Comparison of ENCODE assay signal across 8 cellular contexts in genomic region chr1:156492591-156493080, GRCh38. TPM values are rescaled to one million over a fixed set of nuclear protein-coding genes. Genes with fewer than 3 reads are reported as not detected.
DNase-seq lines count a peak whose midpoint lies in the region; TF ChIP-seq lines count a peak whose summit lies in the region.

No MANE protein-coding gene starts in this region.

- no peak overlapping the region for H2AFZ ChIP-seq in parathyroid adenoma
- no peak overlapping the region for H2AFZ ChIP-seq in smooth muscle cell (ENCODE audit: low read depth)

- H3K36me3 Mint-ChIP-seq in dendritic cell treated with granulocyte-macrophage colony-stimulating factor and Interleukin-4, amounts not matched to agents 40 ng/mL and 50 ng/mL, for 4 days (ENCODE audit: low read depth) = peaks cover 61% of the 10 kb centered on the region

- H3K4me3 ChIP-seq in GM12865 (ENCODE audit: low read depth, low read length) (peak overlapping the region; percentile 79), NB4 (ENCODE audit: low read depth, low read length) (peak overlapping the region; percentile 64), parathyroid adenoma (ENCODE audit: low read depth, low read length) (peak overlapping the region; percentile 12), smooth muscle cell (no peak overlapping the region)

- peaks cover 77% of the 10 kb centered on the region for H3K4me1 ChIP-seq in parathyroid adenoma
- peaks cover 58% of the 10 kb centered on the region for H3K4me1 ChIP-seq in smooth muscle cell (ENCODE audit: low read depth)

- peak overlapping the region; percentile 59 for H3K4me2 ChIP-seq in parathyroid adenoma (ENCODE audit: low read length)
- no peak overlapping the region for H3K4me2 ChIP-seq in smooth muscle cell

- H3K4me3 Mint-ChIP-seq in dendritic cell treated with granulocyte-macrophage colony-stimulating factor and Interleukin-4, amounts not matched to agents 40 ng/mL and 50 ng/mL, for 4 days = peak overlapping the region; percentile 73

- H3K79me2 ChIP-seq in parathyroid adenoma (peaks cover 73% of the 10 kb centered on the region), smooth muscle cell (ENCODE audit: low read depth) (peaks cover 100% of the 10 kb centered on the region)

- H3K9me3 Mint-ChIP-seq in dendritic cell treated with granulocyte-macrophage colony-stimulating factor and Interleukin-4, amounts not matched to agents 40 ng/mL and 50 ng/mL, for 4 days = no peaks in the 10 kb centered on the region

- peaks cover 100% of the 10 kb centered on the region for H4K20me1 ChIP-seq in smooth muscle cell (ENCODE audit: low read depth)

- TF ChIP-seq POLR2A in NB4 (IDR thresholded peaks at IDR 0.05; ENCODE audit: extremely low read depth, insufficient read length) = no peak

- 79% methylated on average over 7 of the region's 7 CpGs for WGBS in smooth muscle cell (ENCODE audit: low lambda C conversion rate)

- H3K9me3 ChIP-seq in parathyroid adenoma (ENCODE audit: control insufficient read depth, low read length) (no peaks in the 10 kb centered on the region), smooth muscle cell (replicated peaks; ENCODE audit: low read depth) (no peaks in the 10 kb centered on the region)

- H3K4me1 Mint-ChIP-seq in dendritic cell treated with granulocyte-macrophage colony-stimulating factor and Interleukin-4, amounts not matched to agents 40 ng/mL and 50 ng/mL, for 4 days (ENCODE audit: low read depth) = peaks cover 100% of the 10 kb centered on the region

- H3K27ac ChIP-seq in parathyroid adenoma (peak overlapping the region; percentile 89), smooth muscle cell (ENCODE audit: low read depth) (no peak overlapping the region)

- H3K36me3 ChIP-seq in parathyroid adenoma (ENCODE audit: control insufficient read depth, insufficient read depth, low read length) (no peaks in the 10 kb centered on the region), smooth muscle cell (ENCODE audit: low read depth) (no peaks in the 10 kb centered on the region)

- peak overlapping the region; percentile 73 for H3K27ac Mint-ChIP-seq in dendritic cell treated with granulocyte-macrophage colony-stimulating factor and Interleukin-4, amounts not matched to agents 40 ng/mL and 50 ng/mL, for 4 days

- intact Hi-C loops in dendritic cell treated with granulocyte-macrophage colony-stimulating factor and Interleukin-4, amounts not matched to agents 40 ng/mL and 50 ng/mL, for 4 days (cut with micrococcal nuclease) = loop anchor here (5.0 kb wide), 1 partner anchor 35 kb away; no protein-coding TSS in a partner anchor

- TF ChIP-seq CTCF in GM12865 (IDR thresholded peaks at IDR 0.05; ENCODE audit: insufficient read depth, low read depth, low read length, missing control alignments) (no peak), NB4 (IDR thresholded peaks at IDR 0.05; ENCODE audit: low read depth, low read length) (no peak), parathyroid adenoma (IDR thresholded peaks at IDR 0.05) (no peak), smooth muscle cell (IDR thresholded peaks at IDR 0.05; ENCODE audit: borderline replicate concordance, insufficient read depth, poor library complexity, severe bottlenecking) (no peak)

- DNase-seq in GM12865 (ENCODE audit: low read depth) = peak; percentile 76
- DNase-seq in NB4 (ENCODE audit: low read depth) = peak; percentile 99
- no peak for DNase-seq in NCI-H2081 treated with DMSO at 0.1 percent for 48 hours (lab: John Stamatoyannopoulos, UW)
- DNase-seq in smooth muscle cell (lab: John Stamatoyannopoulos, UW; ENCODE audit: unreplicated experiment) = no peak
- no peak for DNase-seq in NK-92 (lab: John Stamatoyannopoulos, UW; ENCODE audit: unreplicated experiment)
- no peak for DNase-seq in foreskin melanocyte

- no peaks in the 10 kb centered on the region for H3F3A ChIP-seq in smooth muscle cell (ENCODE audit: low read depth)

- H3K27me3 ChIP-seq in parathyroid adenoma (ENCODE audit: control insufficient read depth, insufficient read depth, low read length) (no peaks in the 10 kb centered on the region), smooth muscle cell (ENCODE audit: low read depth) (no peaks in the 10 kb centered on the region)

- no peaks in the 10 kb centered on the region for H3K27me3 Mint-ChIP-seq in dendritic cell treated with granulocyte-macrophage colony-stimulating factor and Interleukin-4, amounts not matched to agents 40 ng/mL and 50 ng/mL, for 4 days

- H3K9ac ChIP-seq in parathyroid adenoma (no peak overlapping the region), smooth muscle cell (ENCODE audit: low read depth) (no peak overlapping the region)

RNA-seq across cellular contexts. Expression of gene MEF2D, which starts 7.9 kb away (rescaled TPM):
- total RNA-seq in smooth muscle cell = 23.2 and 24.3 TPM in 2 replicates
- 40.5 and 45.6 TPM in 2 replicates for polyA plus RNA-seq in smooth muscle cell

Comparison
In these comparisons a context has a peak if more than half of its experiments do, and no peak if none do; other contexts are left out.
1. DNase-seq: peak in GM12865 (single experiment) and NB4 (single experiment); none in NCI-H2081 treated with DMSO at 0.1 percent for 48 hours (single experiment), smooth muscle cell (single experiment), NK-92 (single experiment) and foreskin melanocyte (single experiment).